In genomic region chr22:50599816-50600454, GRCh38 we compare ENCODE assay signal across 7 cellular contexts.
DNase-seq lines count a peak whose midpoint lies in the region; ATAC-seq and TF ChIP-seq lines count a peak whose summit lies in the region.

No MANE protein-coding gene starts in this region.

- DNase-seq in T-helper 9 cell: peak; percentile 64
- DNase-seq in astrocyte of the hippocampus (ENCODE audit: low read depth, low spot score): peak; percentile 78
- DNase-seq in iris pigment epithelial cell (ENCODE audit: low read depth): peak; percentile 24
- peak; percentile 34 for DNase-seq in stimulated activated CD8-positive, alpha-beta memory T cell treated with anti-CD3 and anti-CD28 coated beads, Interleukin-12 subunit alpha, Interleukin-12 subunit beta, amount 100 ng/mL, for 1 hour (ENCODE audit: low read depth)
- DNase-seq in midbrain (lab: John Stamatoyannopoulos, UW): no peak

- CTCF ChIA-PET in HEK293 (lab: Yijun Ruan, JAX): interaction anchor here (0.6 kb wide), 1 partner anchor 364 kb away, joined by 3 read pairs; no protein-coding TSS in a partner anchor

- H3K27ac ChIP-seq in HEK293 (ENCODE audit: extremely low read depth, low read depth, low read length): 0 out of 2 replicates have a peak overlapping the region, but pooled peaks have one; percentile 9

- H3K4me3 ChIP-seq in HEK293 (ENCODE audit: low read depth, low read length): peak overlapping the region; percentile 60

- POLR2A ChIA-PET in HEK293 (lab: Yijun Ruan, JAX): interaction anchor here (0.6 to 1.1 kb wide), 2 partner anchors 37 kb away, joined by 4 to 9 read pairs; partner anchors contain the start of gene SYCE3

- peaks cover 0 to 36% of the 10 kb centered on the region in 2 experiments; a peak in 1 of 3 replicates for H3K36me3 ChIP-seq in HEK293 (ENCODE audit: control insufficient read depth in 2 of 2, insufficient read depth in 1 of 2, low read length in 2 of 2)

- ATAC-seq in GM21526 (IDR thresholded peaks at IDR 0.05; ENCODE audit: low FRiP score, unreplicated experiment): no peak

- H3K4me1 ChIP-seq in HEK293 (ENCODE audit: control insufficient read depth, insufficient read depth, low read length): 0 out of 2 replicates have a peak, but pooled peaks cover 3% of the 10 kb centered on the region

- TF ChIP-seq CTCF in HEK293 (tag by site-specific recombination; IDR thresholded peaks at IDR 0.05): no peak

- no peaks in the 10 kb centered on the region for H3K9me3 ChIP-seq in HEK293 (ENCODE audit: control insufficient read depth, insufficient read depth, low read depth, low read length)

TF ChIP-seq in HEK293, 187 proteins besides CTCF, POLR2A, EP300 and RAD21 (continues in another document):
- TF ChIP-seq, protein P1, sequence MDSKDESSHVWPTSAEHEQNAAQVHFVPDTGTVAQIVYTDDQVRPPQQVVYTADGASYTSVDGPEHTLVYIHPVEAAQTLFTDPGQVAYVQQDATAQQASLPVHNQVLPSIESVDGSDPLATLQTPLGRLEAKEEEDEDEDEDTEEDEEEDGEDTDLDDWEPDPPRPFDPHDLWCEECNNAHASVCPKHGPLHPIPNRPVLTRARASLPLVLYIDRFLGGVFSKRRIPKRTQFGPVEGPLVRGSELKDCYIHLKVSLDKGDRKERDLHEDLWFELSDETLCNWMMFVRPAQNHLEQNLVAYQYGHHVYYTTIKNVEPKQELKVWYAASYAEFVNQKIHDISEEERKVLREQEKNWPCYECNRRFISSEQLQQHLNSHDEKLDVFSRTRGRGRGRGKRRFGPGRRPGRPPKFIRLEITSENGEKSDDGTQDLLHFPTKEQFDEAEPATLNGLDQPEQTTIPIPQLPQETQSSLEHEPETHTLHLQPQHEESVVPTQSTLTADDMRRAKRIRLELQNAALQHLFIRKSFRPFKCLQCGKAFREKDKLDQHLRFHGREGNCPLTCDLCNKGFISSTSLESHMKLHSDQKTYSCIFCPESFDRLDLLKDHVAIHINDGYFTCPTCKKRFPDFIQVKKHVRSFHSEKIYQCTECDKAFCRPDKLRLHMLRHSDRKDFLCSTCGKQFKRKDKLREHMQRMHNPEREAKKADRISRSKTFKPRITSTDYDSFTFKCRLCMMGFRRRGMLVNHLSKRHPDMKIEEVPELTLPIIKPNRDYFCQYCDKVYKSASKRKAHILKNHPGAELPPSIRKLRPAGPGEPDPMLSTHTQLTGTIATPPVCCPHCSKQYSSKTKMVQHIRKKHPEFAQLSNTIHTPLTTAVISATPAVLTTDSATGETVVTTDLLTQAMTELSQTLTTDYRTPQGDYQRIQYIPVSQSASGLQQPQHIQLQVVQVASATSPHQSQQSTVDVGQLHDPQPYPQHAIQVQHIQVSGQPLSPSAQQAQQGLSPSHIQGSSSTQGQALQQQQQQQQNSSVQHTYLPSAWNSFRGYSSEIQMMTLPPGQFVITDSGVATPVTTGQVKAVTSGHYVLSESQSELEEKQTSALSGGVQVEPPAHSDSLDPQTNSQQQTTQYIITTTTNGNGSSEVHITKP (tag by site-specific recombination; IDR thresholded peaks at IDR 0.05): no peak
- TF ChIP-seq ZNF514 (tag by site-specific recombination; IDR thresholded peaks at IDR 0.05): no peak
- TF ChIP-seq ZNF704 (tag by site-specific recombination; IDR thresholded peaks at IDR 0.05): no peak
- TF ChIP-seq ZBTB7A (tag by site-specific recombination; IDR thresholded peaks at IDR 0.05; ENCODE audit: low read depth): no peak; the same call in 1 of the 2 replicates
- no peak for TF ChIP-seq ZNF221 (tag by site-specific recombination; IDR thresholded peaks at IDR 0.05; ENCODE audit: borderline replicate concordance)
- TF ChIP-seq ZNF324 (tag by site-specific recombination; IDR thresholded peaks at IDR 0.05): no peak
- peak; percentile 59 for TF ChIP-seq KLF1 (tag by site-specific recombination; IDR thresholded peaks at IDR 0.05)
- no peak for TF ChIP-seq ZNF239 (tag by site-specific recombination; IDR thresholded peaks at IDR 0.05)
- no peak for TF ChIP-seq ZSCAN23 (tag by site-specific recombination; IDR thresholded peaks at IDR 0.05)
- TF ChIP-seq KLF7 (tag by site-specific recombination; IDR thresholded peaks at IDR 0.05; ENCODE audit: borderline replicate concordance): no peak
- no peak for TF ChIP-seq SETDB1 (IDR thresholded peaks at IDR 0.05; ENCODE audit: insufficient read length, low read length)
- no peak for TF ChIP-seq AEBP2 (tag by site-specific recombination; IDR thresholded peaks at IDR 0.05; ENCODE audit: borderline replicate concordance)
- TF ChIP-seq ZNF112 (tag by site-specific recombination; IDR thresholded peaks at IDR 0.05): no peak
- TF ChIP-seq ZNF404 (tag by site-specific recombination; IDR thresholded peaks at IDR 0.05): no peak
- TF ChIP-seq ZNF518A (tag by site-specific recombination; conservative IDR thresholded peaks at IDR 0.05; ENCODE audit: low read depth): no peak
- TF ChIP-seq ZNF280C (tag by site-specific recombination; IDR thresholded peaks at IDR 0.05): no peak
- no peak for TF ChIP-seq ZSCAN30 (tag by site-specific recombination; IDR thresholded peaks at IDR 0.05)
- TF ChIP-seq ZNF76 (tag by site-specific recombination; IDR thresholded peaks at IDR 0.05; ENCODE audit: borderline replicate concordance, low read depth): peak; percentile 24; the same call in 1 of the 2 replicates
